27 cellular contexts compared by ENCODE assay signal in genomic region chr3:17623464-17623863, GRCh38.
"Had no signal": no experiment of that assay in that cellular context is flagged by ENCODE, and none has a peak within 500 bp of the region (broad histone marks: within the 10 kb centered on the region; RNA-seq: fewer than 3 reads in every experiment).

No MANE protein-coding gene starts in this region.

- H3K36me3 ChIP-seq: brain microvascular endothelial cell, cardiac muscle cell, SJCRH30 had no signal

- DNase-seq: activated CD4-positive, alpha-beta memory T cell treated with anti-CD3 and anti-CD28 coated beads, Interleukin-2, amount 10 ng/mL, durations not matched to agents 7 days and 5 days; activated CD4-positive, alpha-beta T cell treated with anti-CD3 and anti-CD28 coated beads for 36 hours; activated CD4-positive, alpha-beta T cell treated with anti-CD3 and anti-CD28 coated beads, Interleukin-2, amount 50 U/mL, for 1 hour; activated gamma-delta T cell treated with Interleukin-2 at 50 U/mL for 16 hours; activated naive CD4-positive, alpha-beta T cell treated with anti-CD3 and anti-CD28 coated beads, Interleukin-2, amount 10 ng/mL, durations not matched to agents 7 days and 5 days; activated naive CD8-positive, alpha-beta T cell treated with anti-CD3 and anti-CD28 coated beads for 36 hours; activated T-cell treated with anti-CD3 and anti-CD28 coated beads for 4 hours; activated T-cell treated with anti-CD3 and anti-CD28 coated beads, Interleukin-2, amount 50 U/mL, for 48 hours; brain microvascular endothelial cell; MM.1S; NCI-H1105 treated with DMSO at 0.1 percent for 48 hours; NCI-H1436 treated with DMSO at 0.1 percent for 48 hours; NCI-H187; NCI-H2081; NCI-H510A treated with DMSO at 0.1 percent for 48 hours; NCI-H69; NK-92 treated with Interleukin-12 subunit alpha and Interleukin-12 subunit beta, amount 100 ng/mL, for 24 hours; OCI-M1; Peyer's patch; Right ventricle myocardium superior; SJCRH30; SK-N-SH; T-helper 1 cell had no signal

- H3K9me3 ChIP-seq: Peyer's patch, SJCRH30, SK-N-SH had no signal

- H3K4me1 ChIP-seq: SJCRH30 had no signal

- H3K27me3 ChIP-seq: brain microvascular endothelial cell, cardiac muscle cell, Peyer's patch, SJCRH30 had no signal

- H3K4me2 ChIP-seq: SK-N-SH had no signal

- H3K9me2 ChIP-seq: SK-N-SH had no signal

- H3K27ac ChIP-seq: brain microvascular endothelial cell, cardiac muscle cell, Peyer's patch, RWPE1, SJCRH30, VCaP had no signal

- H3K9ac ChIP-seq: SK-N-SH had no signal

- H3K4me3 ChIP-seq: cardiac muscle cell, Peyer's patch, SJCRH30 had no signal

- ATAC-seq: activated CD4-positive, alpha-beta T cell treated with anti-CD3 and anti-CD28 coated beads for 36 hours; activated T-helper 17 cell treated with anti-CD3 and anti-CD28 coated beads, Interleukin-2, amount 50 U/mL, for 72 hours had no signal
